In genomic region chr3:107855710-107856109, GRCh38 we compare ENCODE assay signal across 8 cellular contexts.
DNase-seq lines count a peak whose midpoint lies in the region; ATAC-seq and TF ChIP-seq lines count a peak whose summit lies in the region.

No MANE protein-coding gene starts in this region.

- H3K36me3 Mint-ChIP-seq in MCF 10A (ENCODE audit: insufficient read depth, unreplicated experiment): no peaks in the 10 kb centered on the region
- no peaks in the 10 kb centered on the region for H3K36me3 Mint-ChIP-seq in chondrocyte (ENCODE audit: low read depth)
- peaks cover 1 to 7% of the 10 kb centered on the region in 2 donors for H3K36me3 Mint-ChIP-seq in stimulated activated naive B cell treated with anti-CD40 and anti-IgM and Interleukin-4, amounts not matched to agents 10 μg/mL and 1 μg/mL and 100 μg/mL, for 72 hours
- H3K36me3 Mint-ChIP-seq in immature natural killer cell: peaks cover 0 to 5% (median 0%) of the 10 kb centered on the region in 3 donors

- no peaks in the 10 kb centered on the region for H3K36me3 ChIP-seq in breast epithelium
- H3K36me3 ChIP-seq in effector memory CD4-positive, alpha-beta T cell (ENCODE audit: control insufficient read depth, insufficient read depth, low read length): no peaks in the 10 kb centered on the region

- no peaks in the 10 kb centered on the region for H3K27me3 ChIP-seq in breast epithelium
- H3K27me3 ChIP-seq in effector memory CD4-positive, alpha-beta T cell (replicated peaks; ENCODE audit: control insufficient read depth, insufficient read depth, low read length, poor library complexity, severe bottlenecking): no peaks in the 10 kb centered on the region

- intact Hi-C loops in MCF 10A (cut with micrococcal nuclease): loop anchor here (10.0 kb wide), 1 partner anchor 69 kb away; no protein-coding TSS in a partner anchor
- intact Hi-C loops in breast epithelium (cut with DNase I; ENCODE audit: low total_unique reads): no loop called here

- CTCF ChIA-PET in MCF 10A (lab: Yijun Ruan, JAX): interaction anchor here (0.5 to 2.5 kb wide), 8 partner anchors 8 to 460 kb away, joined by 3 to 7 read pairs (median 4); no protein-coding TSS in a partner anchor

- H3K4me3 Mint-ChIP-seq in MCF 10A (ENCODE audit: unreplicated experiment) (no peak overlapping the region), chondrocyte (ENCODE audit: unreplicated experiment) (no peak overlapping the region), immature natural killer cell (no peak overlapping the region)
- H3K4me3 Mint-ChIP-seq in stimulated activated naive B cell treated with anti-CD40 and anti-IgM and Interleukin-4, amounts not matched to agents 10 μg/mL and 1 μg/mL and 100 μg/mL, for 72 hours: no peak overlapping the region

- POLR2A ChIA-PET in MCF 10A (lab: Yijun Ruan, JAX): interaction anchor here (1.2 kb wide), 1 partner anchor 14 kb away, joined by 3 read pairs; no protein-coding TSS in a partner anchor

- peak; percentile 53 for DNase-seq in MCF 10A (ENCODE audit: unreplicated experiment)
- no peak for DNase-seq in breast epithelium (ENCODE audit: low spot score in 2 of 2)
- DNase-seq in NB4 (ENCODE audit: low read depth): peak; percentile 42
- DNase-seq in chondrocyte (ENCODE audit: low spot score): no peak
- DNase-seq in stimulated activated naive B cell treated with anti-CD40 and anti-IgM and Interleukin-4, amounts not matched to agents 10 μg/mL and 1 μg/mL and 100 μg/mL, for 72 hours: no peak
- no peak for DNase-seq in immature natural killer cell
- DNase-seq in effector memory CD4-positive, alpha-beta T cell: no peak

- H3K4me1 ChIP-seq in breast epithelium: no peaks in the 10 kb centered on the region
- H3K4me1 ChIP-seq in effector memory CD4-positive, alpha-beta T cell (ENCODE audit: control insufficient read depth, insufficient read depth, low read length, poor library complexity, severe bottlenecking): no peaks in the 10 kb centered on the region

- H3K4me3 ChIP-seq in breast epithelium (no peak overlapping the region), NB4 (ENCODE audit: low read depth, low read length) (no peak overlapping the region)
- no peak overlapping the region for H3K4me3 ChIP-seq in effector memory CD4-positive, alpha-beta T cell (ENCODE audit: insufficient read depth, low read depth, low read length, poor library complexity, severe bottlenecking)

- H3K27ac Mint-ChIP-seq in MCF 10A (ENCODE audit: low read depth, unreplicated experiment) (no peak overlapping the region), chondrocyte (ENCODE audit: unreplicated experiment) (no peak overlapping the region), immature natural killer cell (no peak overlapping the region)
- H3K27ac Mint-ChIP-seq in stimulated activated naive B cell treated with anti-CD40 and anti-IgM and Interleukin-4, amounts not matched to agents 10 μg/mL and 1 μg/mL and 100 μg/mL, for 72 hours: no peak overlapping the region

- TF ChIP-seq CTCF in MCF 10A (IDR thresholded peaks at IDR 0.05; ENCODE audit: unreplicated experiment): no peak
- no peak for TF ChIP-seq CTCF in breast epithelium (IDR thresholded peaks at IDR 0.05)
- peak; percentile 18 for TF ChIP-seq CTCF in NB4 (IDR thresholded peaks at IDR 0.05; ENCODE audit: low read depth, low read length)
- TF ChIP-seq CTCF in chondrocyte (IDR thresholded peaks at IDR 0.05): peak; percentile 54

- H3K27me3 Mint-ChIP-seq in MCF 10A (ENCODE audit: insufficient read depth, unreplicated experiment) (peaks cover 17% of the 10 kb centered on the region), chondrocyte (ENCODE audit: low read depth) (no peaks in the 10 kb centered on the region), immature natural killer cell (ENCODE audit: low read depth in 3 of 3) (peaks cover 4 to 6% (median 5%) of the 10 kb centered on the region in 3 donors)
- H3K27me3 Mint-ChIP-seq in stimulated activated naive B cell treated with anti-CD40 and anti-IgM and Interleukin-4, amounts not matched to agents 10 μg/mL and 1 μg/mL and 100 μg/mL, for 72 hours: peaks cover 3% of the 10 kb centered on the region in 2 donors

- BruUV-seq in MCF 10A (replicated peaks; lab: Mats Ljungman, UMichigan): no TSS peak

- ATAC-seq in stimulated activated naive B cell treated with anti-CD40 and anti-IgM and Interleukin-4, amounts not matched to agents 10 μg/mL and 1 μg/mL and 100 μg/mL, for 72 hours (replicated peaks): peak; percentile 70 to 76
- ATAC-seq in HG02623 (IDR thresholded peaks at IDR 0.05; ENCODE audit: unreplicated experiment): no peak

- no peak overlapping the region for H3K27ac ChIP-seq in breast epithelium
- H3K27ac ChIP-seq in effector memory CD4-positive, alpha-beta T cell (ENCODE audit: insufficient read depth, low read length, poor library complexity, severe bottlenecking): no peak overlapping the region

- H3K9me3 Mint-ChIP-seq in MCF 10A (ENCODE audit: unreplicated experiment): no peaks in the 10 kb centered on the region
- peaks cover 4% of the 10 kb centered on the region for H3K9me3 Mint-ChIP-seq in chondrocyte (ENCODE audit: low read depth)
- H3K9me3 Mint-ChIP-seq in stimulated activated naive B cell treated with anti-CD40 and anti-IgM and Interleukin-4, amounts not matched to agents 10 μg/mL and 1 μg/mL and 100 μg/mL, for 72 hours: peaks cover 3% of the 10 kb centered on the region in 2 donors
- no peaks in the 10 kb centered on the region for H3K9me3 Mint-ChIP-seq in immature natural killer cell

- no peak for TF ChIP-seq POLR2A in breast epithelium (IDR thresholded peaks at IDR 0.05)
- TF ChIP-seq POLR2A in NB4 (IDR thresholded peaks at IDR 0.05; ENCODE audit: extremely low read depth, insufficient read length): no peak

- no peaks in the 10 kb centered on the region for H3K9me3 ChIP-seq in breast epithelium
- no peaks in the 10 kb centered on the region for H3K9me3 ChIP-seq in effector memory CD4-positive, alpha-beta T cell (ENCODE audit: control insufficient read depth, low read length)

- H3K4me1 Mint-ChIP-seq in MCF 10A (ENCODE audit: insufficient read depth, unreplicated experiment) (no peaks in the 10 kb centered on the region), chondrocyte (ENCODE audit: low read depth) (no peaks in the 10 kb centered on the region), immature natural killer cell (no peaks in the 10 kb centered on the region)
- peaks cover 0 to 3% of the 10 kb centered on the region in 2 donors for H3K4me1 Mint-ChIP-seq in stimulated activated naive B cell treated with anti-CD40 and anti-IgM and Interleukin-4, amounts not matched to agents 10 μg/mL and 1 μg/mL and 100 μg/mL, for 72 hours

Comparison
In these comparisons a context has a peak if more than half of its experiments do, and no peak if none do; other contexts are left out.
1. DNase-seq: peak in MCF 10A (single experiment) and NB4 (single experiment); none in breast epithelium (0 of 2), chondrocyte (single experiment), stimulated activated naive B cell treated with anti-CD40 and anti-IgM and Interleukin-4, amounts not matched to agents 10 μg/mL and 1 μg/mL and 100 μg/mL, for 72 hours (single experiment), immature natural killer cell (0 of 3) and effector memory CD4-positive, alpha-beta T cell (0 of 3).
2. CTCF ChIP-seq: peak in NB4 (single experiment) and chondrocyte (single experiment); none in MCF 10A (single experiment) and breast epithelium (0 of 3).